In the genomic region with DNA sequence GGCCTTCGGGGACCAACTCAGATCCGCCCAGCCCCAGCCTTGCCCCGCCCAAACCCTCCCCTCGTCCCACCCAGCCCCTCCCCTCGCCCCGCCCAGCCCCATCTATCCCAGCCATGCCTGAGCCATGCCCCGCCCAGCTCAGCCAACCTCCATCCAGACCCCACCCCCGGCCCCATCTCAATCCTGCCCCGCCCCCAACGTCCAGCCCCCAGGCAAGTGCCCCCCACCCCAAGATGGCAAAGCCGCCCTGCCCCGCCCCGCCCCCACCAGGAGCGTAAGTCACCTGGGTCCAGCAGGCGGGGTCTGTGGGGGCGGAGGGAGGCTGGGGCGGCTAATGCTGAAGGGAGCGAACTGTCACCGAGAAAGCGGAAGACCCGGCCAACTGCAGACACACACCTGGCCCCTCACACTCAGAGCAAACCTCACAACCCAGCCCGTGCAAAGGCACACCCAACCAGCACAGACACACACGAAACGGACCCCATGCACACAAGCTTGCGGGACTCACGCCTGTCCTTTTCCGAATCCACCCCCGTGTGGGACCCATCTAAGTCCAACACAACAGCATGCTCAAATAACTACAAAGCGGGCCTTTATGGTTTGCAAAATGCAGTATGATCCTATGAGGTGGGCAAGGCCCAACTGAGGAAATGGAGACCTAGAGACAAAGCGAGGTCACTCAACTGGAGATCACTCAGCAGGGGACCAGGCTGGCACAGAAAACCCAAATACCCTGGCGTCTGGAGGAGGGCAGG, we compare ENCODE assay signal across 8 cellular contexts. TPM values are rescaled to one million over a fixed set of nuclear protein-coding genes. Genes with fewer than 3 reads are reported as not detected.
A peak's percentile ranks its signal among the peaks of the same experiment; 100 is the strongest.
DNase-seq lines count a peak whose midpoint lies in the region; ATAC-seq and TF ChIP-seq lines count a peak whose summit lies in the region.

No MANE protein-coding gene starts in this region.

- DNase-seq in NCI-H82 (lab: John Stamatoyannopoulos, UW) (peak; percentile 86), NCI-H82 treated with DMSO at 0.1 percent for 48 hours (lab: John Stamatoyannopoulos, UW; ENCODE audit: unreplicated experiment) (no peak), ecto neural progenitor cell (ENCODE audit: low spot score) (peak; percentile 83), mucosa of gallbladder (ENCODE audit: low spot score) (peak; percentile 37), suprapubic skin (ENCODE audit: low spot score in 2 of 2) (peak; percentile 70 to 82), MG63 (no peak)
- peak; percentile 88 for DNase-seq in activated CD4-positive, alpha-beta T cell treated with anti-CD3 and anti-CD28 coated beads, Interleukin-2, amount 10 ng/mL, durations not matched to agents 24 days and 14 days

- peak overlapping the region; percentile 72 for H3K27ac ChIP-seq in suprapubic skin

- intact Hi-C loops in activated CD4-positive, alpha-beta T cell treated with anti-CD3 and anti-CD28 coated beads, Interleukin-2, amount 10 ng/mL, durations not matched to agents 24 days and 14 days (cut with micrococcal nuclease), result loop anchor here (1.0 to 5.0 kb wide), 3 partner anchors 11 to 137 kb away; a partner anchor contains a TSS

- H3K4me3 Mint-ChIP-seq in activated CD4-positive, alpha-beta T cell treated with anti-CD3 and anti-CD28 coated beads, Interleukin-2, amount 10 ng/mL, durations not matched to agents 24 days and 14 days, result peak overlapping the region; percentile 87

- H3K36me3 ChIP-seq in suprapubic skin, result no peaks in the 10 kb centered on the region
- no peaks in the 10 kb centered on the region for H3K36me3 ChIP-seq in MG63

- H3K27me3 Mint-ChIP-seq in activated CD4-positive, alpha-beta T cell treated with anti-CD3 and anti-CD28 coated beads, Interleukin-2, amount 10 ng/mL, durations not matched to agents 24 days and 14 days, result peaks cover 3% of the 10 kb centered on the region

- H3K9me3 ChIP-seq in suprapubic skin (no peaks in the 10 kb centered on the region), MG63 (no peaks in the 10 kb centered on the region)

- peaks cover 11% of the 10 kb centered on the region for H3K36me3 Mint-ChIP-seq in activated CD4-positive, alpha-beta T cell treated with anti-CD3 and anti-CD28 coated beads, Interleukin-2, amount 10 ng/mL, durations not matched to agents 24 days and 14 days (ENCODE audit: low read depth)

- no peak for TF ChIP-seq CTCF in suprapubic skin (IDR thresholded peaks at IDR 0.05)

- H3K27ac Mint-ChIP-seq in activated CD4-positive, alpha-beta T cell treated with anti-CD3 and anti-CD28 coated beads, Interleukin-2, amount 10 ng/mL, durations not matched to agents 24 days and 14 days, result peak overlapping the region; percentile 99

- peaks cover 35% of the 10 kb centered on the region for H3K4me1 ChIP-seq in suprapubic skin

- peak overlapping the region; percentile 57 for H3K4me3 ChIP-seq in suprapubic skin
- H3K4me3 ChIP-seq in MG63, result no peak overlapping the region

- H3K27me3 ChIP-seq in suprapubic skin, result no peaks in the 10 kb centered on the region
- H3K27me3 ChIP-seq in MG63, result no peaks in the 10 kb centered on the region

- H3K9me3 Mint-ChIP-seq in activated CD4-positive, alpha-beta T cell treated with anti-CD3 and anti-CD28 coated beads, Interleukin-2, amount 10 ng/mL, durations not matched to agents 24 days and 14 days, result no peaks in the 10 kb centered on the region

- peaks cover 44% of the 10 kb centered on the region for H3K4me1 Mint-ChIP-seq in activated CD4-positive, alpha-beta T cell treated with anti-CD3 and anti-CD28 coated beads, Interleukin-2, amount 10 ng/mL, durations not matched to agents 24 days and 14 days

- WGBS in suprapubic skin, result 15% methylated on average over 11 of the region's 31 CpGs

- TF ChIP-seq POLR2A in suprapubic skin (IDR thresholded peaks at IDR 0.05), result no peak

- ATAC-seq in HG03571 (IDR thresholded peaks at IDR 0.05; ENCODE audit: unreplicated experiment), result peak; percentile 9

- TF ChIP-seq EP300 in suprapubic skin (IDR thresholded peaks at IDR 0.05), result no peak

RNA-seq across cellular contexts. Expression of a gene that starts 11.5 kb away (rescaled TPM):
- 99.9 and 102 TPM in 2 replicates for total RNA-seq in activated CD4-positive, alpha-beta T cell treated with anti-CD3 and anti-CD28 coated beads, Interleukin-2, amount 10 ng/mL, durations not matched to agents 24 days and 14 days
- total RNA-seq in mucosa of gallbladder (104 TPM), suprapubic skin (100 to 1,000 TPM in 3 of 4 donors, 10 to 100 TPM in 1; 90.2 to 423 (median 131) TPM)
- 31.3 and 66.7 TPM in 2 replicates for total RNA-seq in MG63 (2014; rRNA removed; shearing (Covaris generic); ENCODE audit: low replicate concordance)

RNA-seq across cellular contexts. Expression of a gene that starts 13.9 kb away (rescaled TPM):
- 2.3 and 3.5 TPM in 2 replicates for total RNA-seq in activated CD4-positive, alpha-beta T cell treated with anti-CD3 and anti-CD28 coated beads, Interleukin-2, amount 10 ng/mL, durations not matched to agents 24 days and 14 days
- total RNA-seq in mucosa of gallbladder (2.5 TPM), suprapubic skin (10 to 100 TPM in 1 of 4 donors, 1 to 10 TPM in 3; 1.3 to 20.3 (median 4.8) TPM)
- total RNA-seq in MG63 (2014; rRNA removed; shearing (Covaris generic); ENCODE audit: low replicate concordance), result not detected in 2 replicates

RNA-seq across cellular contexts. Expression of a gene that starts 46.5 kb away (rescaled TPM):
- total RNA-seq in activated CD4-positive, alpha-beta T cell treated with anti-CD3 and anti-CD28 coated beads, Interleukin-2, amount 10 ng/mL, durations not matched to agents 24 days and 14 days, result 172 and 175 TPM in 2 replicates
- total RNA-seq in mucosa of gallbladder (17.7 TPM), suprapubic skin (10 to 100 TPM; 13.3 to 60.5 (median 31.1) TPM)
- 30.8 and 87.3 TPM in 2 replicates for total RNA-seq in MG63 (2014; rRNA removed; shearing (Covaris generic); ENCODE audit: low replicate concordance)

RNA-seq across cellular contexts. Expression of a gene that starts 53.8 kb away (rescaled TPM):
- 0.35 TPM in 1 of 2 replicates, not detected in the other for total RNA-seq in activated CD4-positive, alpha-beta T cell treated with anti-CD3 and anti-CD28 coated beads, Interleukin-2, amount 10 ng/mL, durations not matched to agents 24 days and 14 days
- total RNA-seq in mucosa of gallbladder, result not detected
- not detected for total RNA-seq in suprapubic skin
- total RNA-seq in MG63 (2014; rRNA removed; shearing (Covaris generic); ENCODE audit: low replicate concordance), result not detected in 2 replicates

Comparison
In these comparisons a context has a peak if more than half of its experiments do, and no peak if none do; other contexts are left out.
1. DNase-seq: peak in NCI-H82 (single experiment), activated CD4-positive, alpha-beta T cell treated with anti-CD3 and anti-CD28 coated beads, Interleukin-2, amount 10 ng/mL, durations not matched to agents 24 days and 14 days (single experiment), ecto neural progenitor cell (single experiment), mucosa of gallbladder (single experiment) and suprapubic skin (2 of 2); none in NCI-H82 treated with DMSO at 0.1 percent for 48 hours (single experiment) and MG63 (single experiment).